Comparison of ENCODE assay signal across 38 cellular contexts in the genomic region with DNA sequence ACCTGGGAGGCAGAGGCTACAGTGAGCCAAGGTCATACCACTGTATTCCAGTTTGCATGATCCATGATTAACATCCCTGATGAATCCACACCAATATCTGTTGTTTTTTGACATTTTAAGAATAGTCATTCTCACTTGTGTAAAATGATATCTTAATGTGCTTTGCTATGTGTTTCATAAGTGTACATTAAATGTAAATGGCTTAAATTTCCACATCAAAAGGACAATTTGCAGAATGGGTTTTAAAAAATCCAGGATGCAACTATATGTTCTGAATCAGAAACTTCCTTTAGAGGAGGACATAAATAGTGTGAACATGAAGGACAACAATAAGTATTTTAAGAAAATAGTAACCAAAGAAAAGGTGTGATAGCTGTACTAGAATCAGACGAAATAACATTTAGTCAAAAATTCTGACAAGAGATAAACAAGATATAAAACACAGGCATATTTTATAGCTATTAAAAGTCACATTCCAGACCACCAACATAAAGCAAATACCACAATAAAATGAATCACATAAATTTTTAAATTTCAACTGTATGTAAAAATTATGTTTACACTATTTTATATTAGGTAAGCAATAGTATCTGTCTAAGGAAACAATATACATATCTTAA. TPM values are rescaled to one million over a fixed set of nuclear protein-coding genes. Genes with fewer than 3 reads are reported as not detected.
"Had no signal": no experiment of that assay in that cellular context is flagged by ENCODE, and none has a peak within 500 bp of the region (broad histone marks: within the 10 kb centered on the region; RNA-seq: fewer than 3 reads in every experiment).

No MANE protein-coding gene starts in this region.

- H3K4me3 ChIP-seq: MG63 had no signal

- DNase-seq: Karpas-422, Kasumi-1, MG63, MM.1S, MV-4-11, NCI-H1048, NCI-H1092, NCI-H1092 treated with DMSO at 0.1 percent for 48 hours, NCI-H1105, NCI-H1105 treated with DMSO at 0.1 percent for 48 hours, NCI-H1417, NCI-H1417 treated with DMSO at 0.1 percent for 48 hours, NCI-H1436, NCI-H1436 treated with DMSO at 0.1 percent for 48 hours, NCI-H146, NCI-H1694, NCI-H1694 treated with DMSO at 0.1 percent for 48 hours, NCI-H187, NCI-H187 treated with DMSO at 0.1 percent for 48 hours, NCI-H1930, NCI-H2029, NCI-H2029 treated with DMSO at 0.1 percent for 48 hours, NCI-H2081, NCI-H2081 treated with DMSO at 0.1 percent for 48 hours, NCI-H2107, NCI-H2171, NCI-H2171 treated with DMSO at 0.1 percent for 48 hours, NCI-H2227 treated with DMSO at 0.1 percent for 48 hours, NCI-H226, NCI-H345, NCI-H446, NCI-H446 treated with DMSO at 0.1 percent for 48 hours, NCI-H510A, NCI-H510A treated with DMSO at 0.1 percent for 48 hours, NCI-H524 had no signal

- H3K36me3 ChIP-seq: MG63 had no signal

- H3K27me3 ChIP-seq: MG63 had no signal

RNA-seq across cellular contexts. Expression of a gene that starts 48.4 kb away (rescaled TPM):
- total RNA-seq: LHCN-M2, M059J, MCF 10A had no signal
